15 cellular contexts compared by ENCODE assay signal in genomic region chr19:849195-849594, GRCh38. TPM values are rescaled to one million over a fixed set of nuclear protein-coding genes. Genes with fewer than 3 reads are reported as not detected.
"Had no signal": no experiment of that assay in that cellular context is flagged by ENCODE, and none has a peak within 500 bp of the region (broad histone marks: within the 10 kb centered on the region; RNA-seq: fewer than 3 reads in every experiment).

No MANE protein-coding gene starts in this region.

RNA-seq across cellular contexts. Expression of gene ELANE, which starts 2.9 kb away (rescaled TPM):
- total RNA-seq: occipital lobe, progenitor cell of endocrine pancreas, renal cortical epithelial cell, smooth muscle cell, urinary bladder had no signal
- polyA plus RNA-seq: neural cell, smooth muscle cell had no signal

RNA-seq across cellular contexts. Expression of gene PRTN3, which starts 8.4 kb away (rescaled TPM):
- total RNA-seq: occipital lobe, osteoblast, progenitor cell of endocrine pancreas, renal cortical epithelial cell, right cardiac atrium, smooth muscle cell, suprapubic skin, transverse colon, upper lobe of right lung had no signal
- polyA plus RNA-seq: neural cell, ovary, right cardiac atrium, smooth muscle cell had no signal

RNA-seq across cellular contexts. Expression of gene CFD, which starts 10.3 kb away (rescaled TPM):
- total RNA-seq: smooth muscle cell had no signal

RNA-seq across cellular contexts. Expression of gene AZU1, which starts 21.6 kb away (rescaled TPM):
- total RNA-seq: osteoblast, renal cortical epithelial cell, right cardiac atrium, transverse colon, urinary bladder had no signal
- polyA plus RNA-seq: psoas muscle had no signal

RNA-seq across cellular contexts. Expression of gene PLPPR3, which starts 27.4 kb away (rescaled TPM):
- total RNA-seq: natural killer cell, psoas muscle, right cardiac atrium, right lobe of liver, suprapubic skin, transverse colon had no signal
- polyA plus RNA-seq: psoas muscle had no signal
